8 cellular contexts compared by ENCODE assay signal in the genomic region with DNA sequence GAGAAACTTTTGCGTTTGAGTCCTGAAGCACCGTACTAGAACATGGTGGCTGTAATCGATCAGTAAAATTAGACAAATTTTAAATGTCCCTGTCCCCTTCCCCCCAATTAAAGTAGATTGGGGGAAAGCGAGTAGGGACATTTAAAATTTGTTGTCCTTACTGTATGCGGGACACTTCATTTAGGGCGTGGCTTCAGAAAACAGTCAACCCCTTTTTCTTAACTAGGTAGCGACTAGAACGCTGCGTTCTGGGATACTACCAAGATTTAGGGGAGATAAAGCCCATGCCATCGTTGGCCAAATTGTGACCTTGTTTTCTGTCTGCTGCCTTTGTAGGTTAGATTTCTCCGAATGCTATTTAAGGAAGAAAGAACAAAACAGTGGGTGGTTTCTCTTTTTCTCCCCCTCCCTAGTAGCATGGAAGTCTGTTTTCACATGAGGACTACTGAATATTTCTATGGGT. TPM values are rescaled to one million over a fixed set of nuclear protein-coding genes. Genes with fewer than 3 reads are reported as not detected.
A peak's percentile ranks its signal among the peaks of the same experiment; 100 is the strongest.
DNase-seq lines count a peak whose midpoint lies in the region; TF ChIP-seq lines count a peak whose summit lies in the region.

No MANE protein-coding gene starts in this region.

- peaks cover 2 to 4% of the 10 kb centered on the region in 2 donors for H3K36me3 Mint-ChIP-seq in CD14-positive monocyte
- peaks cover 14% of the 10 kb centered on the region for H3K36me3 Mint-ChIP-seq in activated naive CD8-positive, alpha-beta T cell

- H3K4me3 Mint-ChIP-seq in CD14-positive monocyte, result peak overlapping the region; percentile 89 to 94
- H3K4me3 Mint-ChIP-seq in activated naive CD8-positive, alpha-beta T cell, result peak overlapping the region; percentile 89

- DNase-seq in CD14-positive monocyte (ENCODE audit: low spot score) (no peak), HUDEP-2 (lab: John Stamatoyannopoulos, UW; ENCODE audit: unreplicated experiment in 76 of 76) (peak in 50 of 76 experiments; percentile 4 to 72 (median 41)), kidney tubule cell (ENCODE audit: low spot score) (peak; percentile 36), vagina (ENCODE audit: extremely low spot score in 2 of 2) (no peak), pons (ENCODE audit: low spot score) (no peak), NCI-H2196 treated with DMSO at 0.1 percent for 48 hours (lab: John Stamatoyannopoulos, UW; ENCODE audit: unreplicated experiment) (no peak), nucleus accumbens (lab: John Stamatoyannopoulos, UW) (no peak)

- H3K27ac Mint-ChIP-seq in CD14-positive monocyte, result peak overlapping the region in 6 of 7 donors; percentile 30 to 95 (median 77)
- H3K27ac Mint-ChIP-seq in activated naive CD8-positive, alpha-beta T cell, result no peak overlapping the region

- H3K36me3 ChIP-seq in vagina, result no peaks in the 10 kb centered on the region

- no peaks in the 10 kb centered on the region for H3K27me3 ChIP-seq in vagina

- TF ChIP-seq POLR2A in vagina (IDR thresholded peaks at IDR 0.05), result no peak

- H3K27ac ChIP-seq in vagina, result peak overlapping the region; percentile 92

- peaks cover 24% of the 10 kb centered on the region for H3K4me1 ChIP-seq in vagina

- no peaks in the 10 kb centered on the region for H3K9me3 ChIP-seq in vagina

- TF ChIP-seq CTCF in CD14-positive monocyte (IDR thresholded peaks at IDR 0.05) (no peak), vagina (IDR thresholded peaks at IDR 0.05) (no peak)

- peaks cover 0 to 2% (median 0%) of the 10 kb centered on the region in 3 donors for H3K27me3 Mint-ChIP-seq in CD14-positive monocyte (ENCODE audit: low read depth in 3 of 3)
- no peaks in the 10 kb centered on the region for H3K27me3 Mint-ChIP-seq in activated naive CD8-positive, alpha-beta T cell

- peaks cover 32% of the 10 kb centered on the region for H3K4me1 Mint-ChIP-seq in CD14-positive monocyte
- H3K4me1 Mint-ChIP-seq in activated naive CD8-positive, alpha-beta T cell (ENCODE audit: low read depth), result peaks cover 46% of the 10 kb centered on the region

- H3K9me3 Mint-ChIP-seq in CD14-positive monocyte, result no peaks in the 10 kb centered on the region
- no peaks in the 10 kb centered on the region for H3K9me3 Mint-ChIP-seq in activated naive CD8-positive, alpha-beta T cell (ENCODE audit: low read depth)

- intact Hi-C loops in CD14-positive monocyte (cut with micrococcal nuclease), result loop anchor here (10.0 kb wide), 2 partner anchors 73 to 213 kb away; no protein-coding TSS in a partner anchor
- intact Hi-C loops in vagina (cut with DNase I), result no loop called here

- peak overlapping the region; percentile 69 to 74 for H3K4me3 ChIP-seq in vagina

RNA-seq across cellular contexts. Expression of gene CKS2, which starts 1.2 kb away (rescaled TPM):
- polyA plus RNA-seq in CD14-positive monocyte, result 10 to 100 TPM; 12.3 to 14.5 TPM
- total RNA-seq in vagina, result 14.7 TPM

RNA-seq across cellular contexts. Expression of gene SECISBP2, which starts 6.1 kb away (rescaled TPM):
- polyA plus RNA-seq in CD14-positive monocyte, result 1 to 10 TPM; 8.6 to 9.8 TPM
- total RNA-seq in vagina, result 51.1 TPM

Comparison
In these comparisons a context has a peak if more than half of its experiments do, and no peak if none do; other contexts are left out.
1. DNase-seq: peak in HUDEP-2 (50 of 76) and kidney tubule cell (single experiment); none in CD14-positive monocyte (single experiment), vagina (0 of 2), pons (single experiment), NCI-H2196 treated with DMSO at 0.1 percent for 48 hours (single experiment) and nucleus accumbens (0 of 56).